In the genomic region with DNA sequence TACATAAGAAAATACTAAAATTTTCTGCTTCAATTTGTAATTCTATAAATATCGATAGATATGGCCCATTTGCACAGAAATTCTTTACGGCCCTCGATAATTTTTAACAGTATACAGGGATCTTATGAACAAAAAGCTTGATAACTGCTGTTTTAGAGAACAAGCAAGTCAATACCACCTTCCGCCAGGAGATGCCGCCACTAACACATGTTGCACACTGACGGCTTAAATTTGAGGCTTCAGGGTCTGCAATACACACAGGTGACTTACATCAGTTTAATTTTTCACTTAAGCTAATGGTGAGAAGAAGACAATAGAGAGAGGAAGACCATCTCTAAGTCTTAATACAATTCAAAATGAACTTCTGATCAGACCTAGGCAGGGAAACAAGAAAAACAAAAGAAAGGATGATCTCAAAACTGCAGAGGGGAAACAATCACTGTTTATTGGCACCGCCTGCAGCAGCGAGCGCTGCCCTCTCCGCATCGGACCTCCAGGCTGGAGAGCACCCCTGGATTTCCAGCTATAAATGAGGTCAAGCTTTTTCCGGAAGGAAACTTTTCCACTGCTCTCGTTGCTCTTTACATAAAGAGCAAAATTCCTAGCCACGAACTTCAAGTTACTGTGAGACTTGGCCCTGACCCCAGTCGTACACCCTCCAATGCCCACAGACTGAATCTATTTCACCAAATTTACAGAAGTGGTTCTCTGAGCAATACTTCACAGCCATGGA, we compare ENCODE assay signal across 9 cellular contexts. TPM values are rescaled to one million over a fixed set of nuclear protein-coding genes. Genes with fewer than 3 reads are reported as not detected.
A peak's percentile ranks its signal among the peaks of the same experiment; 100 is the strongest.
DNase-seq lines count a peak whose midpoint lies in the region; ATAC-seq, FAIRE-seq and TF ChIP-seq lines count a peak whose summit lies in the region.
"Had no signal": no experiment of that assay in that cellular context is flagged by ENCODE, and none has a peak within 500 bp of the region (broad histone marks: within the 10 kb centered on the region; RNA-seq: fewer than 3 reads in every experiment).

No MANE protein-coding gene starts in this region.

- peak; percentile 79 for ATAC-seq in K562
- no peak for ATAC-seq in GM18870 (IDR thresholded peaks at IDR 0.05; ENCODE audit: unreplicated experiment)

- H3K36me3 ChIP-seq in K562 (ENCODE audit: control insufficient read depth, insufficient read depth, low read length): no peaks in the 10 kb centered on the region

- in situ Hi-C loops in K562 (cut with MboI): loop anchor here (10.0 kb wide), 1 partner anchor 623 kb away; no protein-coding TSS in a partner anchor

- H2AK5ac ChIP-seq in H9 (ENCODE audit: insufficient read length, low read length): no peak overlapping the region

- H4K5ac ChIP-seq in H9 (ENCODE audit: insufficient read length, low read depth, low read length): no peak overlapping the region

- TF ChIP-seq CTCF in H9 (conservative IDR thresholded peaks at IDR 0.05) (peak; percentile 92), K562 (IDR thresholded peaks at IDR 0.05 in 2 of 3, conservative IDR thresholded peaks at IDR 0.05 in 1 of 3; ENCODE audit: insufficient read depth in 2 of 3, low read depth in 1 of 3, low read length in 3 of 3) (peak; percentile 52 to 69 (median 65))

- DNase-seq in EH (ENCODE audit: low read depth) (peak; percentile 53), H9 (peak; percentile 70), NCI-H1417 (lab: John Stamatoyannopoulos, UW) (peak; percentile 57 to 91 (median 65)), SW480 (ENCODE audit: low spot score) (peak; percentile 68), K562 (ENCODE audit: extremely low read depth in 1 of 4, low spot score in 3 of 4) (peak; percentile 17 to 58 (median 34)), iris pigment epithelial cell (ENCODE audit: low read depth) (peak; percentile 53)
- peak; percentile 9 for DNase-seq in stimulated activated CD4-positive, alpha-beta T cell treated with anti-CD3 and anti-CD28 coated beads, Interleukin-2, amount 100 ng/mL, for 4 hours (ENCODE audit: low read depth)

- CTCF ChIA-PET in K562 (lab: Yijun Ruan, JAX; ENCODE audit: low intra/inter-chr PET ratio): interaction anchor here (0.5 to 0.9 kb wide), 2 partner anchors 19 to 640 kb away, joined by 4 to 5 read pairs; no protein-coding TSS in a partner anchor

- H3K9me1 ChIP-seq in K562 (ENCODE audit: control insufficient read depth, insufficient read depth, low read length): no peaks in the 10 kb centered on the region

- H3K4me1 ChIP-seq in H9 (ENCODE audit: insufficient read depth, low read length) (peaks cover 2% of the 10 kb centered on the region; the same call in 1 of the 2 replicates), K562 (replicated peaks in 1 of 2; ENCODE audit: control insufficient read depth in 2 of 2, insufficient read depth in 2 of 2, low read length in 2 of 2) (no peaks in the 10 kb centered on the region)

- no peak overlapping the region for H2BK15ac ChIP-seq in H9 (ENCODE audit: low read depth, low read length)

- no peak overlapping the region for H2BK5ac ChIP-seq in H9 (ENCODE audit: insufficient read length, low read length)

- no peak overlapping the region for H2BK12ac ChIP-seq in H9 (ENCODE audit: insufficient read length, low read depth, low read length)

- no CpG with 5 or more reads among the region's 15 CpGs for WGBS in H9 (ENCODE audit: extremely low coverage, insufficient read length, low lambda C conversion rate)
- WGBS in K562 (ENCODE audit: insufficient coverage, low coverage, missing lambda C conversion rate): 2% methylated on average over 9 of the region's 15 CpGs

- no peak for TF ChIP-seq POLR2A in K562 (conservative IDR thresholded peaks at IDR 0.05)

- H3K9ac ChIP-seq in H9 (ENCODE audit: extremely low read depth, insufficient read length, low read length): no peak overlapping the region
- no peak overlapping the region for H3K9ac ChIP-seq in K562 (ENCODE audit: insufficient read depth in 1 of 2, low read depth in 2 of 2, low read length in 2 of 2)

- H3K56ac ChIP-seq in H9 (ENCODE audit: insufficient read length, low read depth, low read length): no peak overlapping the region

- H4K20me1 ChIP-seq in H9 (ENCODE audit: control insufficient read depth, insufficient read depth, insufficient read length): no peaks in the 10 kb centered on the region
- no peaks in the 10 kb centered on the region for H4K20me1 ChIP-seq in K562 (replicated peaks; ENCODE audit: control insufficient read depth, insufficient read depth, low read length)

- H3K23me2 ChIP-seq in H9 (ENCODE audit: insufficient read length, low read depth, low read length, poor library complexity, severe bottlenecking): no peaks in the 10 kb centered on the region

- H3K27me3 Mint-ChIP-seq in H9 (ENCODE audit: low read depth): peaks cover 2% of the 10 kb centered on the region

- H2BK20ac ChIP-seq in H9 (ENCODE audit: low read depth, low read length, poor library complexity, severe bottlenecking): no peak overlapping the region

- H3K36me3 Mint-ChIP-seq in H9 (ENCODE audit: insufficient read depth in 1 of 3, low read depth in 3 of 3): no peaks in the 10 kb centered on the region
- H3K36me3 Mint-ChIP-seq: activated naive CD4-positive, alpha-beta T cell treated with anti-CD3 and anti-CD28 coated beads, Interleukin-2, amount 50 U/mL, for 24 hours had no signal

- H3K27ac ChIP-seq in H9 (ENCODE audit: insufficient read length, low read depth, low read length) (no peak overlapping the region), K562 (ENCODE audit: extremely low read depth, low read depth, low read length) (no peak overlapping the region)

- H3K14ac ChIP-seq in H9 (ENCODE audit: insufficient read depth, low read length): no peak overlapping the region

- H3K27ac Mint-ChIP-seq in H9: no peak overlapping the region
- H3K27ac Mint-ChIP-seq: activated naive CD4-positive, alpha-beta T cell treated with anti-CD3 and anti-CD28 coated beads, Interleukin-2, amount 50 U/mL, for 24 hours had no signal

- H3K4ac ChIP-seq in H9 (ENCODE audit: low read depth, low read length): no peak overlapping the region

- H3K79me1 ChIP-seq in H9 (ENCODE audit: insufficient read depth, low read depth, low read length, poor library complexity, severe bottlenecking): no peaks in the 10 kb centered on the region

- TF ChIP-seq RAD21 in K562 (CRISPR knock-in tag; conservative IDR thresholded peaks at IDR 0.05 in 1 of 2, IDR thresholded peaks at IDR 0.05 in 1 of 2): peak; percentile 46 to 64

- no peak overlapping the region for H3K4me2 ChIP-seq in H9 (ENCODE audit: insufficient read depth, insufficient read length, low read length)
- H3K4me2 ChIP-seq in K562 (ENCODE audit: insufficient read depth, low read length): no peak overlapping the region

- TF ChIP-seq EP300 in K562 (IDR thresholded peaks at IDR 0.05; ENCODE audit: low read length): no peak

- H3K79me2 ChIP-seq in H9 (ENCODE audit: insufficient read depth, low read length): no peaks in the 10 kb centered on the region
- H3K79me2 ChIP-seq in K562 (ENCODE audit: control insufficient read depth, insufficient read depth, low read length): no peaks in the 10 kb centered on the region

- no peak overlapping the region for H3K4me3 Mint-ChIP-seq in H9
- H3K4me3 Mint-ChIP-seq: activated naive CD4-positive, alpha-beta T cell treated with anti-CD3 and anti-CD28 coated beads, Interleukin-2, amount 50 U/mL, for 24 hours had no signal

- FAIRE-seq in K562 (lab: Jason Lieb, UNC): peak; percentile 35

- no peak overlapping the region for H2BK120ac ChIP-seq in H9 (ENCODE audit: low read depth, low read length, poor library complexity, severe bottlenecking)

- BruUV-seq in K562 (replicated peaks; lab: Mats Ljungman, UMichigan): no TSS peak

- intact Hi-C loops in K562 (cut with micrococcal nuclease): loop anchor here (2.0 to 10.0 kb wide), 3 partner anchors 480 to 1473 kb away; no protein-coding TSS in a partner anchor

- H3K9me3 ChIP-seq in H9 (ENCODE audit: control insufficient read depth, low read depth, low read length): no peaks in the 10 kb centered on the region
- no peaks in the 10 kb centered on the region for H3K9me3 ChIP-seq in K562 (replicated peaks; ENCODE audit: control insufficient read depth, insufficient read depth, low read depth, low read length)

- no peak overlapping the region for H4K91ac ChIP-seq in H9 (ENCODE audit: insufficient read length, low read depth, low read length)

- peaks cover 11 to 14% of the 10 kb centered on the region in 2 experiments for H3K4me1 Mint-ChIP-seq in H9
- H3K4me1 Mint-ChIP-seq: activated naive CD4-positive, alpha-beta T cell treated with anti-CD3 and anti-CD28 coated beads, Interleukin-2, amount 50 U/mL, for 24 hours had no signal

- H4K8ac ChIP-seq in H9 (replicated peaks; ENCODE audit: insufficient read length, low read depth, low read length): no peak overlapping the region

- no peaks in the 10 kb centered on the region for H3K27me3 ChIP-seq in H9 (ENCODE audit: insufficient read depth, low read length)
- no peaks in the 10 kb centered on the region for H3K27me3 ChIP-seq in K562 (ENCODE audit: control insufficient read depth in 2 of 2, insufficient read depth in 2 of 2, low read length in 2 of 2)

- POLR2A ChIA-PET in K562 (lab: Yijun Ruan, JAX): no interaction called here

- no peak overlapping the region for H3K4me3 ChIP-seq in K562

- H3K18ac ChIP-seq in H9 (ENCODE audit: insufficient read length, low read depth, low read length): no peak overlapping the region

- H2AFZ ChIP-seq in H9 (ENCODE audit: low read length) (no peak overlapping the region), K562 (ENCODE audit: low read depth, low read length) (no peak overlapping the region)

- H3K9me3 Mint-ChIP-seq in H9: no peaks in the 10 kb centered on the region; a peak in 3 of 5 replicates
- H3K9me3 Mint-ChIP-seq: activated naive CD4-positive, alpha-beta T cell treated with anti-CD3 and anti-CD28 coated beads, Interleukin-2, amount 50 U/mL, for 24 hours had no signal

- H3T11ph ChIP-seq in H9 (ENCODE audit: low read length): no peak overlapping the region

- no peak overlapping the region for H3K23ac ChIP-seq in H9 (ENCODE audit: insufficient read length, low read depth, low read length)

RNA-seq across cellular contexts. Expression of a gene that starts 53.9 kb away (rescaled TPM):
- total RNA-seq in H9 (2021) (not detected in 2 replicates), K562 (2014; rRNA removed) (not detected in 2 replicates), K562 (2014; rRNA removed; fragmentation: Illumina TruSeq; extraction: Trizol) (not detected in 2 replicates), K562 (2015; rRNA removed; fragmentation: Illumina TruSeq; extraction: Trizol) (not detected in 2 replicates), K562 (2021) (not detected in 2 replicates)
- not detected in 2 replicates for total RNA-seq in K562 (2011; cell fraction: chromatin; rRNA removed; ENCODE audit: low replicate concordance)
- not detected in 2 replicates for total RNA-seq in K562 (2011; cell fraction: nucleolus; rRNA removed)
- total RNA-seq in K562 (2011; cell fraction: nucleoplasm; rRNA removed): not detected in 2 replicates
- polyA plus RNA-seq in K562 (2011; rRNA removed) (not detected in 2 replicates), K562 (2014; fragmentation: Illumina TruSeq; extraction: Trizol) (not detected in 2 replicates), K562 (2014; fragmentation: Nextera tagmentation; extraction: Ambion mirVana) (not detected), K562 (2014; rRNA removed) (not detected in 2 replicates)
- polyA plus RNA-seq in K562 (2011; cell fraction: cytosol; rRNA removed): not detected in 2 replicates
- not detected in 2 replicates for polyA plus RNA-seq in K562 (2011; cell fraction: nucleus; rRNA removed)
- polyA plus RNA-seq in K562 (2012): not detected in 2 replicates
- not detected in 2 replicates for polyA minus RNA-seq in K562 (2011; rRNA and poly(A)+ RNA removed)
- polyA minus RNA-seq in K562 (2011; cell fraction: cytosol; rRNA and poly(A)+ RNA removed): not detected in 2 replicates
- not detected in 2 replicates for polyA minus RNA-seq in K562 (2011; cell fraction: nucleus; rRNA and poly(A)+ RNA removed)

Comparison
In these comparisons a context has a peak if more than half of its experiments do, and no peak if none do; other contexts are left out.
1. DNase-seq: peak in every context shown above with its lines; median percentile 70 in H9; 68 in SW480; 65 in NCI-H1417; 53 in EH; 53 in iris pigment epithelial cell; 34 in K562; 9 in stimulated activated CD4-positive, alpha-beta T cell treated with anti-CD3 and anti-CD28 coated beads, Interleukin-2, amount 100 ng/mL, for 4 hours.